Comparison of ENCODE assay signal across 8 cellular contexts in genomic region chr1:63522891-63523728, GRCh38. TPM values are rescaled to one million over a fixed set of nuclear protein-coding genes. Genes with fewer than 3 reads are reported as not detected.
DNase-seq lines count a peak whose midpoint lies in the region; ATAC-seq and TF ChIP-seq lines count a peak whose summit lies in the region.

Gene EFCAB7, plus strand, starts transcription at chr1:63523525. Its CDS starts 2,048 bp downstream, at chr1:63525573.
Gene ITGB3BP, minus strand, starts transcription at chr1:63523225. Its CDS starts 92 bp downstream, at chr1:63523133.

- peak; percentile 70 for TF ChIP-seq POLR2A in GM18505 (IDR thresholded peaks at IDR 0.05; ENCODE audit: borderline replicate concordance, extremely low read depth, insufficient read depth, insufficient read length)

- no peaks in the 10 kb centered on the region for H4K20me1 ChIP-seq in hepatocyte (ENCODE audit: insufficient read depth, poor library complexity, severe bottlenecking)

- peak; percentile 79 to 93 for DNase-seq in NCI-H187 (lab: John Stamatoyannopoulos, UW)
- peak; percentile 53 for DNase-seq in T-helper 22 cell (ENCODE audit: low read depth)
- peak; percentile 91 for DNase-seq in astrocyte of the cerebellum (ENCODE audit: low read depth)
- DNase-seq in hepatocyte (ENCODE audit: low spot score) = peak; percentile 93
- peak; percentile 88 to 92 for DNase-seq in aorta

- H3K4me3 ChIP-seq in astrocyte of the cerebellum (ENCODE audit: low read depth, low read length) (peak within 1 kb of the TSS; percentile 75), hepatocyte (peak within 1 kb of the TSS; percentile 71), rectal smooth muscle tissue (ENCODE audit: low read length) (peak within 1 kb of the TSS; percentile 91), aorta (ENCODE audit: low read length in 2 of 2) (peak within 1 kb of the TSS; percentile 98)

- WGBS in hepatocyte (ENCODE audit: low lambda C conversion rate, missing lambda C conversion rate) = 1% methylated on average over 50 of the region's 50 CpGs
- WGBS in aorta, 2 donors = 0% methylated on average over 50 of the region's 50 CpGs

- no peaks in the 10 kb centered on the region for H3K9me2 ChIP-seq in hepatocyte (replicated peaks; ENCODE audit: insufficient read depth)

- in situ Hi-C loops in astrocyte of the cerebellum (cut with HindIII; ENCODE audit: low sequenced_read_pairs) = no loop called here

- no peaks in the 10 kb centered on the region for H3K9me3 ChIP-seq in hepatocyte (ENCODE audit: low read depth)
- H3K9me3 ChIP-seq in aorta (ENCODE audit: control insufficient read depth, low read length) = no peaks in the 10 kb centered on the region

- H3K9ac ChIP-seq in rectal smooth muscle tissue (ENCODE audit: low read length) = peak within 1 kb of the TSS; percentile 73

- H3K36me3 ChIP-seq in hepatocyte (replicated peaks; ENCODE audit: insufficient read depth, low read depth) (no peaks in the 10 kb centered on the region), rectal smooth muscle tissue (ENCODE audit: control insufficient read depth, insufficient read depth, low read length) (no peaks in the 10 kb centered on the region), aorta (ENCODE audit: control insufficient read depth in 1 of 2, insufficient read depth in 2 of 2, low read length in 1 of 2) (no peaks in the 10 kb centered on the region)

- ATAC-seq in GM18505 (IDR thresholded peaks at IDR 0.05; ENCODE audit: unreplicated experiment) (peak; percentile 87), HG02943 (IDR thresholded peaks at IDR 0.05; ENCODE audit: low read depth, unreplicated experiment) (peak; percentile 84), aorta (ENCODE audit: low FRiP score) (peak; percentile 96)

- H3K79me2 ChIP-seq in hepatocyte = peaks cover 24% of the 10 kb centered on the region

- peak within 1 kb of the TSS; percentile 83 for H3K4me2 ChIP-seq in hepatocyte

- intact Hi-C loops in aorta (cut with DNase I) = no loop called here

- H3K27ac ChIP-seq in hepatocyte (peak within 1 kb of the TSS; percentile 97), rectal smooth muscle tissue (ENCODE audit: low read depth, low read length) (peak within 1 kb of the TSS; percentile 83), aorta (ENCODE audit: low read depth in 1 of 2, low read length in 2 of 2) (peak within 1 kb of the TSS in 1 of 2 donors; percentile 99)

- H3K4me1 ChIP-seq in hepatocyte (ENCODE audit: insufficient read depth) (peaks cover 6% of the 10 kb centered on the region), rectal smooth muscle tissue (ENCODE audit: control insufficient read depth, insufficient read depth, low read length) (peaks cover 14% of the 10 kb centered on the region), aorta (ENCODE audit: control insufficient read depth in 1 of 2, insufficient read depth in 2 of 2, low read length in 2 of 2) (no peaks in the 10 kb centered on the region)

- H3K27me3 ChIP-seq in hepatocyte (no peaks in the 10 kb centered on the region), rectal smooth muscle tissue (ENCODE audit: control insufficient read depth, insufficient read depth, low read length) (no peaks in the 10 kb centered on the region), aorta (ENCODE audit: control insufficient read depth in 1 of 2, insufficient read depth in 2 of 2, low read length in 1 of 2) (no peaks in the 10 kb centered on the region)

- TF ChIP-seq CTCF in astrocyte of the cerebellum (IDR thresholded peaks at IDR 0.05; ENCODE audit: low read depth, low read length, missing control alignments) = no peak
- TF ChIP-seq CTCF in hepatocyte (IDR thresholded peaks at IDR 0.05; ENCODE audit: poor library complexity) = no peak

- peak within 1 kb of the TSS; percentile 93 for H2AFZ ChIP-seq in hepatocyte

RNA-seq across cellular contexts. Expression of gene EFCAB7, which starts in this region (rescaled TPM):
- total RNA-seq in hepatocyte (4.9 and 7.9 TPM in 2 replicates), aorta (1 to 10 TPM; 3.0 to 9.4 TPM)
- polyA plus RNA-seq in hepatocyte (4.3 and 4.8 TPM in 2 replicates), aorta (1 to 10 TPM; 2.1 to 7.3 TPM)

RNA-seq across cellular contexts. Expression of gene ITGB3BP, which starts in this region (rescaled TPM):
- 27.7 and 28.5 TPM in 2 replicates for total RNA-seq in hepatocyte
- polyA plus RNA-seq in hepatocyte = 14.6 and 24.1 TPM in 2 replicates
- 10 to 100 TPM in 1 of 2 donors, 1 to 10 TPM in 1; 7.2 to 23.8 TPM for total RNA-seq in aorta
- 10 to 100 TPM; 20.5 to 20.6 TPM for polyA plus RNA-seq in aorta
